10 cellular contexts compared by ENCODE assay signal in the genomic region with DNA sequence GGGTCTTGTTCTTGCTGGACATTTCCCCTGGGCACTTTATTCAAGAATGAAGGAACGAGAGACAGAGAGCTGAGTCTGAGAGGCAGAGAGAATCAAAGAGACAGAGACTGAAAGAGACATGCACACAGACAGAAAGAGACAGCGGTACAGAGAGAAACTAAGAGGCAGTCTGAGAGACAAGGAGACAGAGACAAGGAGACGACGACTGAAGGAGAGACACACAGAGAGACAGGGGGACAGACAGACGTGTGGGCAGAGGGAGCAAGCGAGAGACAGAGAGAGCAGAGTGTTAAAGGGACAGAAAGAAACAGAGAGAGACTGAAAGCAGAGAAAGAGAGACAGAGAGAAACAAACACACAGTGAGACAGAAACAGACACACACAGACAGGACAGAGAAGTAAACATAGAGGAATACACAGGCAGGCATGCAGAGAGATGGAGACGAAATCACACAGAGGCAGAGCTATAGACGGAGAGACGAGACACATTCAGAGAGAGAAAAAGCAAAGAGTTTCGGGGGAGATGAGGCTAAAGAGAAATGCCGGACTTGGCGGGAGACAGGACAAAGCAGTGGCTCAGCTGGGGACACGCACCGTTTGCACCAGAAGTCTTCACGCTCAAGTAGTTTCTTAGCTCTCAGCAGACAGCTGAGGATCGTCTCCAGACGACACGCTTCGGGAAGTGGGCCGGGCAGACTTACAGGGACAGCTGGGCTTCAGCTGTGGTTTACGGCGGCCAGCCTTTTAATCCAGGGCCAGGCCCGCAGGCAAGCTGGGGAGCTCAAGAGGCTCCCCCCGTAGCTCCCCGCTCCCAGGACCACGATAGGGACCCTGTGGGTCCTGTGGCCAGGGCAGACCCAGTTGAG. TPM values are rescaled to one million over a fixed set of nuclear protein-coding genes. Genes with fewer than 3 reads are reported as not detected.
DNase-seq lines count a peak whose midpoint lies in the region; ATAC-seq and TF ChIP-seq lines count a peak whose summit lies in the region.
"Had no signal": no experiment of that assay in that cellular context is flagged by ENCODE, and none has a peak within 500 bp of the region (broad histone marks: within the 10 kb centered on the region; RNA-seq: fewer than 3 reads in every experiment).

No MANE protein-coding gene starts in this region.

- H3K9me3 Mint-ChIP-seq in osteocyte (ENCODE audit: unreplicated experiment), result peaks cover 2% of the 10 kb centered on the region
- H3K9me3 Mint-ChIP-seq in effector memory CD8-positive, alpha-beta T cell, result peaks cover 1 to 3% of the 10 kb centered on the region in 2 donors

- no peaks in the 10 kb centered on the region for H3K9me3 ChIP-seq in BE2C

- no peak overlapping the region for H3K4me3 ChIP-seq in BE2C (ENCODE audit: low read depth, low read length)

- H3K36me3 Mint-ChIP-seq in osteocyte (ENCODE audit: unreplicated experiment), result peaks cover 4% of the 10 kb centered on the region
- no peaks in the 10 kb centered on the region for H3K36me3 Mint-ChIP-seq in effector memory CD8-positive, alpha-beta T cell (ENCODE audit: insufficient read depth)

- H3K27me3 ChIP-seq in BE2C, result no peaks in the 10 kb centered on the region

- peaks cover 21% of the 10 kb centered on the region for H3K4me1 ChIP-seq in BE2C

- peak; percentile 38 for DNase-seq in BE2C
- peak; percentile 51 for DNase-seq in NCI-H69 (lab: John Stamatoyannopoulos, UW)
- peak; percentile 45 for DNase-seq in fibroblast of peridontal ligament (ENCODE audit: extremely low read depth)
- no peak for DNase-seq in osteocyte (ENCODE audit: extremely low spot score, unreplicated experiment)
- DNase-seq in effector memory CD8-positive, alpha-beta T cell, result no peak
- no peak for DNase-seq in dermis blood vessel endothelial cell
- DNase-seq in GM19240 (ENCODE audit: insufficient read length, low spot score), result no peak
- DNase-seq in activated naive CD4-positive, alpha-beta T cell (lab: John Stamatoyannopoulos, UW), result no peak
- DNase-seq: immature natural killer cell had no signal

- peak overlapping the region; percentile 7 for H3K4me3 Mint-ChIP-seq in osteocyte (ENCODE audit: unreplicated experiment)
- no peak overlapping the region for H3K4me3 Mint-ChIP-seq in effector memory CD8-positive, alpha-beta T cell
- H3K4me3 Mint-ChIP-seq: activated T-helper 1 cell treated with anti-CD3 and anti-CD28 coated beads, Interleukin-12 subunit alpha, Interleukin-12 subunit beta, Interleukin-2, Interleukin-4 antibody, amounts not matched to agents 30 ng/mL and 10 ng/mL and 1 ng/mL, durations not matched to agents 14 hours and 24 hours and 36 hours; immature natural killer cell had no signal

- ATAC-seq in effector memory CD8-positive, alpha-beta T cell (replicated peaks), result no peak

- no peaks in the 10 kb centered on the region for H3K27me3 Mint-ChIP-seq in osteocyte (ENCODE audit: unreplicated experiment)
- H3K27me3 Mint-ChIP-seq in effector memory CD8-positive, alpha-beta T cell, result peaks cover 24 to 43% of the 10 kb centered on the region in 2 donors

- H3K27ac Mint-ChIP-seq in osteocyte (ENCODE audit: unreplicated experiment), result peak overlapping the region; percentile 65
- H3K27ac Mint-ChIP-seq in effector memory CD8-positive, alpha-beta T cell, result no peak overlapping the region
- H3K27ac Mint-ChIP-seq: activated T-helper 1 cell treated with anti-CD3 and anti-CD28 coated beads, Interleukin-12 subunit alpha, Interleukin-12 subunit beta, Interleukin-2, Interleukin-4 antibody, amounts not matched to agents 30 ng/mL and 10 ng/mL and 1 ng/mL, durations not matched to agents 14 hours and 24 hours and 36 hours; immature natural killer cell had no signal

- TF ChIP-seq CTCF in BE2C (IDR thresholded peaks at IDR 0.05; ENCODE audit: low read depth, low read length), result no peak
- no peak for TF ChIP-seq CTCF in osteocyte (IDR thresholded peaks at IDR 0.05)

- H3K36me3 ChIP-seq in BE2C, result no peaks in the 10 kb centered on the region

- H3K4me1 Mint-ChIP-seq in osteocyte (ENCODE audit: unreplicated experiment), result peaks cover 26% of the 10 kb centered on the region
- peaks cover 0 to 2% of the 10 kb centered on the region in 2 donors for H3K4me1 Mint-ChIP-seq in effector memory CD8-positive, alpha-beta T cell (ENCODE audit: low read depth in 2 of 2)
- H3K4me1 Mint-ChIP-seq: immature natural killer cell had no signal

RNA-seq across cellular contexts. Expression of a gene that starts 56.0 kb away (rescaled TPM):
- polyA plus RNA-seq in BE2C (2012; ENCODE audit: insufficient read depth, insufficient read length, low read depth), result 24.6 TPM
- total RNA-seq in osteocyte (168 and 171 TPM in 2 replicates), dermis blood vessel endothelial cell (82.2 and 85.4 TPM in 2 replicates)

Comparison
In these comparisons a context has a peak if more than half of its experiments do, and no peak if none do; other contexts are left out.
1. DNase-seq: peak in BE2C (single experiment), NCI-H69 (single experiment) and fibroblast of peridontal ligament (single experiment); none in osteocyte (single experiment), effector memory CD8-positive, alpha-beta T cell (0 of 3), dermis blood vessel endothelial cell (single experiment), GM19240 (single experiment) and activated naive CD4-positive, alpha-beta T cell (0 of 4).